ENCODE assay signal across 8 cellular contexts in the genomic region with DNA sequence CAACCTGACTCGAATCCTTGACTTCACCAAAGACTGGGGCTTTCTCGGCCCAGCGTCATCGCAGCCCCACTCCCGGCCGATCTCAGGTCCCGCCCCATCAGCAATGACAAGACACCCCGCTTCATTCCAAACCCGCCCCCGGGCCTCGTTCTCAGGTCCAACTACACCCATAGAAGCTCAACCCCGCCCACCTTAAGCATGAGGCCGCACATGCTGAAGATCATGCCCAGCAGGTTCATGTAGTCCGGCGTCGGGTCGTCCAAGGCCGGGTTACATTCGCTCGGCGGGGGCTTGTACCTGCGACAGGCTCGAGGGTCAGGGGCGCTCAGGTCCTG. TPM values are rescaled to one million over a fixed set of nuclear protein-coding genes. Genes with fewer than 3 reads are reported as not detected.
A peak's percentile ranks its signal among the peaks of the same experiment; 100 is the strongest.
DNase-seq lines count a peak whose midpoint lies in the region; ATAC-seq and TF ChIP-seq lines count a peak whose summit lies in the region.

No MANE protein-coding gene starts in this region.

- no peaks in the 10 kb centered on the region for H3K27me3 ChIP-seq in heart left ventricle

- peak overlapping the region; percentile 94 for H3K4me3 ChIP-seq in SK-N-MC
- peak overlapping the region; percentile 64 to 100 (median 88) for H3K4me3 ChIP-seq in heart left ventricle

- peaks cover 46% of the 10 kb centered on the region for H3K36me3 Mint-ChIP-seq in activated naive CD8-positive, alpha-beta T cell treated with anti-CD3 and anti-CD28 coated beads for 36 hours

- intact Hi-C loops in heart left ventricle (cut with DNase I) = loop anchor here in 1 of 10 donors (5.0 kb wide), 1 partner anchor 107 kb away; no protein-coding TSS in a partner anchor

- H3K27ac ChIP-seq in SK-N-MC (peak overlapping the region; percentile 99), heart left ventricle (peak overlapping the region; percentile 91 to 99 (median 96))

- DNase-seq in NCI-H1105 (lab: John Stamatoyannopoulos, UW) = peak; percentile 29
- no peak for DNase-seq in NCI-H1105 treated with DMSO at 0.1 percent for 48 hours (lab: John Stamatoyannopoulos, UW)
- DNase-seq in SK-N-MC (ENCODE audit: low read depth, low spot score) = no peak
- DNase-seq in activated naive CD8-positive, alpha-beta T cell treated with anti-CD3 and anti-CD28 coated beads for 36 hours = peak; percentile 72
- DNase-seq in heart left ventricle = peak; percentile 46 to 71 (median 56)
- DNase-seq in pons (ENCODE audit: low spot score) = peak; percentile 36
- no peak for DNase-seq in NCI-H524 (lab: John Stamatoyannopoulos, UW)

- no peak for TF ChIP-seq CTCF in heart left ventricle (IDR thresholded peaks at IDR 0.05)

- 0 to 1% (median 0%) methylated on average over 18 to 24 of the region's 24 CpGs for WGBS in heart left ventricle, 4 donors

- peak overlapping the region; percentile 96 for H3K9ac ChIP-seq in SK-N-MC (ENCODE audit: insufficient read length)

- H3K4me3 Mint-ChIP-seq in activated naive CD8-positive, alpha-beta T cell treated with anti-CD3 and anti-CD28 coated beads for 36 hours = peak overlapping the region; percentile 98

- no peak for TF ChIP-seq POLR2A in heart left ventricle (IDR thresholded peaks at IDR 0.05)

- H3K27me3 Mint-ChIP-seq in activated naive CD8-positive, alpha-beta T cell treated with anti-CD3 and anti-CD28 coated beads for 36 hours = no peaks in the 10 kb centered on the region

- peaks cover 28% of the 10 kb centered on the region for H3K4me1 Mint-ChIP-seq in activated naive CD8-positive, alpha-beta T cell treated with anti-CD3 and anti-CD28 coated beads for 36 hours

- no peaks in the 10 kb centered on the region for H3K9me3 Mint-ChIP-seq in activated naive CD8-positive, alpha-beta T cell treated with anti-CD3 and anti-CD28 coated beads for 36 hours

- peaks cover 11% of the 10 kb centered on the region for H3K36me3 ChIP-seq in SK-N-MC (ENCODE audit: insufficient read depth, low read length)
- peaks cover 0 to 34% (median 20%) of the 10 kb centered on the region in 9 donors for H3K36me3 ChIP-seq in heart left ventricle

- ATAC-seq in heart left ventricle (peak in 3 of 4 donors; percentile 5 to 21 (median 7)), GM19397 (IDR thresholded peaks at IDR 0.05; ENCODE audit: unreplicated experiment) (no peak)

- H3K4me1 ChIP-seq in heart left ventricle = peaks cover 9 to 51% (median 39%) of the 10 kb centered on the region in 12 donors

- H3K9me3 ChIP-seq in SK-N-MC (ENCODE audit: low read depth, low read length) = no peaks in the 10 kb centered on the region
- no peaks in the 10 kb centered on the region for H3K9me3 ChIP-seq in heart left ventricle

- peak overlapping the region; percentile 100 for H3K27ac Mint-ChIP-seq in activated naive CD8-positive, alpha-beta T cell treated with anti-CD3 and anti-CD28 coated beads for 36 hours

RNA-seq across cellular contexts. Expression of gene WDR83, which starts 2.3 kb away (rescaled TPM):
- 10 to 100 TPM; 25.7 to 26.8 TPM for total RNA-seq in activated naive CD8-positive, alpha-beta T cell treated with anti-CD3 and anti-CD28 coated beads for 36 hours
- 1 to 10 TPM; 6.0 to 9.2 (median 7.8) TPM for total RNA-seq in heart left ventricle
- polyA plus RNA-seq in heart left ventricle = 10 to 100 TPM; 12.3 to 13.0 TPM

RNA-seq across cellular contexts. Expression of gene MAN2B1, which starts 2.4 kb away (rescaled TPM):
- total RNA-seq in activated naive CD8-positive, alpha-beta T cell treated with anti-CD3 and anti-CD28 coated beads for 36 hours = 100 to 1,000 TPM; 111 to 122 TPM
- 100 to 1,000 TPM in 1 of 9 donors, 10 to 100 TPM in 8; 16.0 to 135 (median 30.7) TPM for total RNA-seq in heart left ventricle
- polyA plus RNA-seq in heart left ventricle = 10 to 100 TPM; 18.6 to 23.0 TPM

RNA-seq across cellular contexts. Expression of gene DHPS, which starts 12.8 kb away (rescaled TPM):
- total RNA-seq in activated naive CD8-positive, alpha-beta T cell treated with anti-CD3 and anti-CD28 coated beads for 36 hours = 10 to 100 TPM; 92.9 to 99.9 TPM
- 100 to 1,000 TPM in 1 of 9 donors, 10 to 100 TPM in 8; 47.6 to 121 (median 54.6) TPM for total RNA-seq in heart left ventricle
- 10 to 100 TPM; 57.2 to 57.6 TPM for polyA plus RNA-seq in heart left ventricle

RNA-seq across cellular contexts. Expression of gene GNG14, which starts 18.9 kb away (rescaled TPM):
- total RNA-seq in activated naive CD8-positive, alpha-beta T cell treated with anti-CD3 and anti-CD28 coated beads for 36 hours = not detected
- not detected for total RNA-seq in heart left ventricle
- polyA plus RNA-seq in heart left ventricle = not detected

RNA-seq across cellular contexts. Expression of gene FBXW9, which starts 27.5 kb away (rescaled TPM):
- total RNA-seq in activated naive CD8-positive, alpha-beta T cell treated with anti-CD3 and anti-CD28 coated beads for 36 hours = 10 to 100 TPM; 13.1 to 13.4 TPM
- 1 to 10 TPM; 1.5 to 3.6 (median 2.4) TPM for total RNA-seq in heart left ventricle
- polyA plus RNA-seq in heart left ventricle = 1 to 10 TPM; 1.0 to 5.0 TPM

Comparison
In these comparisons a context has a peak if more than half of its experiments do, and no peak if none do; other contexts are left out.
1. DNase-seq: peak in NCI-H1105 (single experiment), activated naive CD8-positive, alpha-beta T cell treated with anti-CD3 and anti-CD28 coated beads for 36 hours (single experiment), heart left ventricle (5 of 5) and pons (single experiment); none in NCI-H1105 treated with DMSO at 0.1 percent for 48 hours (single experiment), SK-N-MC (single experiment) and NCI-H524 (0 of 2).